In the genomic region with DNA sequence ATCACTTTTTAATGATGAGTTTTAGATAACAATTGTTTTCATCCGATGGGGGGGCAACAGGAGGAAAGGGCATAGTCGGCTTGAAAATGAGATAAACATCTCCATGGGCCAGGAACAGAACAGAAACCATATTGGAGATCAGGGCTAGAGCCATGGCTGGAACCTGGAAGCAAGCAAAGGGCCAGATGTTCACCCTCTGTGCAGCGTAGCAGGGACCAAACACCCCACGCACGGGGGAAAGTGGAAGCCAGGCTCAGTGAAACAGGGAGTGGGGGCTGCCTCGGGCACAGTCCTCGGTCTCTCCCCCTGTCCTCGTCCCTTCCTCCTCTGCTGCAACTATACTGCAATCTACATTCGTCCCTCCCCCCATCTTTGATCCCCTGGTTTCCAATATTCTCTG, we compare ENCODE assay signal across 1 cellular context.
TF ChIP-seq lines count a peak whose summit lies in the region.

No MANE protein-coding gene starts in this region.

TF ChIP-seq in K562, 482 proteins besides CTCF, POLR2A, EP300 and RAD21 (continued from another document and continues in another):
- TF ChIP-seq, protein P1, sequence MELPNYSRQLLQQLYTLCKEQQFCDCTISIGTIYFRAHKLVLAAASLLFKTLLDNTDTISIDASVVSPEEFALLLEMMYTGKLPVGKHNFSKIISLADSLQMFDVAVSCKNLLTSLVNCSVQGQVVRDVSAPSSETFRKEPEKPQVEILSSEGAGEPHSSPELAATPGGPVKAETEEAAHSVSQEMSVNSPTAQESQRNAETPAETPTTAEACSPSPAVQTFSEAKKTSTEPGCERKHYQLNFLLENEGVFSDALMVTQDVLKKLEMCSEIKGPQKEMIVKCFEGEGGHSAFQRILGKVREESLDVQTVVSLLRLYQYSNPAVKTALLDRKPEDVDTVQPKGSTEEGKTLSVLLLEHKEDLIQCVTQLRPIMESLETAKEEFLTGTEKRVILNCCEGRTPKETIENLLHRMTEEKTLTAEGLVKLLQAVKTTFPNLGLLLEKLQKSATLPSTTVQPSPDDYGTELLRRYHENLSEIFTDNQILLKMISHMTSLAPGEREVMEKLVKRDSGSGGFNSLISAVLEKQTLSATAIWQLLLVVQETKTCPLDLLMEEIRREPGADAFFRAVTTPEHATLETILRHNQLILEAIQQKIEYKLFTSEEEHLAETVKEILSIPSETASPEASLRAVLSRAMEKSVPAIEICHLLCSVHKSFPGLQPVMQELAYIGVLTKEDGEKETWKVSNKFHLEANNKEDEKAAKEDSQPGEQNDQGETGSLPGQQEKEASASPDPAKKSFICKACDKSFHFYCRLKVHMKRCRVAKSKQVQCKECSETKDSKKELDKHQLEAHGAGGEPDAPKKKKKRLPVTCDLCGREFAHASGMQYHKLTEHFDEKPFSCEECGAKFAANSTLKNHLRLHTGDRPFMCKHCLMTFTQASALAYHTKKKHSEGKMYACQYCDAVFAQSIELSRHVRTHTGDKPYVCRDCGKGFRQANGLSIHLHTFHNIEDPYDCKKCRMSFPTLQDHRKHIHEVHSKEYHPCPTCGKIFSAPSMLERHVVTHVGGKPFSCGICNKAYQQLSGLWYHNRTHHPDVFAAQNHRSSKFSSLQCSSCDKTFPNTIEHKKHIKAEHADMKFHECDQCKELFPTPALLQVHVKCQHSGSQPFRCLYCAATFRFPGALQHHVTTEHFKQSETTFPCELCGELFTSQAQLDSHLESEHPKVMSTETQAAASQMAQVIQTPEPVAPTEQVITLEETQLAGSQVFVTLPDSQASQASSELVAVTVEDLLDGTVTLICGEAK (IDR thresholded peaks at IDR 0.05) = no peak
- TF ChIP-seq, protein P1 (CRISPR knock-in tag; IDR thresholded peaks at IDR 0.05) = no peak
- TF ChIP-seq, protein P2, sequence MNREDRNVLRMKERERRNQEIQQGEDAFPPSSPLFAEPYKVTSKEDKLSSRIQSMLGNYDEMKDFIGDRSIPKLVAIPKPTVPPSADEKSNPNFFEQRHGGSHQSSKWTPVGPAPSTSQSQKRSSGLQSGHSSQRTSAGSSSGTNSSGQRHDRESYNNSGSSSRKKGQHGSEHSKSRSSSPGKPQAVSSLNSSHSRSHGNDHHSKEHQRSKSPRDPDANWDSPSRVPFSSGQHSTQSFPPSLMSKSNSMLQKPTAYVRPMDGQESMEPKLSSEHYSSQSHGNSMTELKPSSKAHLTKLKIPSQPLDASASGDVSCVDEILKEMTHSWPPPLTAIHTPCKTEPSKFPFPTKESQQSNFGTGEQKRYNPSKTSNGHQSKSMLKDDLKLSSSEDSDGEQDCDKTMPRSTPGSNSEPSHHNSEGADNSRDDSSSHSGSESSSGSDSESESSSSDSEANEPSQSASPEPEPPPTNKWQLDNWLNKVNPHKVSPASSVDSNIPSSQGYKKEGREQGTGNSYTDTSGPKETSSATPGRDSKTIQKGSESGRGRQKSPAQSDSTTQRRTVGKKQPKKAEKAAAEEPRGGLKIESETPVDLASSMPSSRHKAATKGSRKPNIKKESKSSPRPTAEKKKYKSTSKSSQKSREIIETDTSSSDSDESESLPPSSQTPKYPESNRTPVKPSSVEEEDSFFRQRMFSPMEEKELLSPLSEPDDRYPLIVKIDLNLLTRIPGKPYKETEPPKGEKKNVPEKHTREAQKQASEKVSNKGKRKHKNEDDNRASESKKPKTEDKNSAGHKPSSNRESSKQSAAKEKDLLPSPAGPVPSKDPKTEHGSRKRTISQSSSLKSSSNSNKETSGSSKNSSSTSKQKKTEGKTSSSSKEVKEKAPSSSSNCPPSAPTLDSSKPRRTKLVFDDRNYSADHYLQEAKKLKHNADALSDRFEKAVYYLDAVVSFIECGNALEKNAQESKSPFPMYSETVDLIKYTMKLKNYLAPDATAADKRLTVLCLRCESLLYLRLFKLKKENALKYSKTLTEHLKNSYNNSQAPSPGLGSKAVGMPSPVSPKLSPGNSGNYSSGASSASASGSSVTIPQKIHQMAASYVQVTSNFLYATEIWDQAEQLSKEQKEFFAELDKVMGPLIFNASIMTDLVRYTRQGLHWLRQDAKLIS (CRISPR knock-in tag; IDR thresholded peaks at IDR 0.05) = 0 out of 2 replicates have a peak, but pooled peaks have one; percentile 4
- TF ChIP-seq ZNF785 (CRISPR knock-in tag; IDR thresholded peaks at IDR 0.05) (no peak), ELF1 (tag; IDR thresholded peaks at IDR 0.05) (no peak), ZNF436 (CRISPR knock-in tag; IDR thresholded peaks at IDR 0.05) (no peak), CC2D1A (IDR thresholded peaks at IDR 0.05) (no peak), NR4A1 (CRISPR knock-in tag; IDR thresholded peaks at IDR 0.05) (peak; percentile 57; the same call in 1 of the 2 replicates), NR4A1 (tag; IDR thresholded peaks at IDR 0.05) (peak; percentile 98), POU5F1 (IDR thresholded peaks at IDR 0.05; ENCODE audit: borderline replicate concordance, low read depth, low read length, partially characterized antibody) (no peak), SMAD2 (IDR thresholded peaks at IDR 0.05; ENCODE audit: low read depth, low read length) (no peak), NCOA1 (IDR thresholded peaks at IDR 0.05; ENCODE audit: low read depth) (no peak), CHD2 (IDR thresholded peaks at IDR 0.05; ENCODE audit: low read depth, low read length) (no peak), SP2 (IDR thresholded peaks at IDR 0.05; ENCODE audit: extremely low read depth, low read depth, low read length, poor library complexity, severe bottlenecking) (no peak), NUFIP1 (IDR thresholded peaks at IDR 0.05; ENCODE audit: partially characterized antibody) (no peak), L3MBTL2 (IDR thresholded peaks at IDR 0.05) (no peak), FUS (optimal IDR thresholded peaks at IDR 0.05; ENCODE audit: low read depth, low read length) (no peak), TAF9B (IDR thresholded peaks at IDR 0.05; ENCODE audit: partially characterized antibody) (no peak), PYGO2 (tag; IDR thresholded peaks at IDR 0.05) (peak; percentile 92), KLF16 (IDR thresholded peaks at IDR 0.05) (no peak), SUPT5H (IDR thresholded peaks at IDR 0.05) (no peak), EGR1 (conservative IDR thresholded peaks at IDR 0.05) (no peak), SMARCB1 (IDR thresholded peaks at IDR 0.05; ENCODE audit: insufficient read length, low read depth) (no peak), POLR2H (tag; IDR thresholded peaks at IDR 0.05; ENCODE audit: low read depth) (0 out of 2 replicates have a peak, but pooled peaks have one; percentile 3)
- TF ChIP-seq, protein P3, sequence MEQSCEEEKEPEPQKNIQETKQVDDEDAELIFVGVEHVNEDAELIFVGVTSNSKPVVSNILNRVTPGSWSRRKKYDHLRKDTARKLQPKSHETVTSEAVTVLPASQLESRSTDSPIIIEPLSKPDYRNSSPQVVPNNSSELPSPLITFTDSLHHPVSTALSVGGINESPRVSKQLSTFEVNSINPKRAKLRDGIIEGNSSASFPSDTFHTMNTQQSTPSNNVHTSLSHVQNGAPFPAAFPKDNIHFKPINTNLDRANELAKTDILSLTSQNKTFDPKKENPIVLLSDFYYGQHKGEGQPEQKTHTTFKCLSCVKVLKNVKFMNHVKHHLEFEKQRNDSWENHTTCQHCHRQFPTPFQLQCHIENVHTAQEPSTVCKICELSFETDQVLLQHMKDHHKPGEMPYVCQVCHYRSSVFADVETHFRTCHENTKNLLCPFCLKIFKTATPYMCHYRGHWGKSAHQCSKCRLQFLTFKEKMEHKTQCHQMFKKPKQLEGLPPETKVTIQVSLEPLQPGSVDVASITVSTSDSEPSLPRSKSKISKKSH (CRISPR knock-in tag; IDR thresholded peaks at IDR 0.05) = 0 out of 2 replicates have a peak, but pooled peaks have one; percentile 28
- TF ChIP-seq, protein P4, sequence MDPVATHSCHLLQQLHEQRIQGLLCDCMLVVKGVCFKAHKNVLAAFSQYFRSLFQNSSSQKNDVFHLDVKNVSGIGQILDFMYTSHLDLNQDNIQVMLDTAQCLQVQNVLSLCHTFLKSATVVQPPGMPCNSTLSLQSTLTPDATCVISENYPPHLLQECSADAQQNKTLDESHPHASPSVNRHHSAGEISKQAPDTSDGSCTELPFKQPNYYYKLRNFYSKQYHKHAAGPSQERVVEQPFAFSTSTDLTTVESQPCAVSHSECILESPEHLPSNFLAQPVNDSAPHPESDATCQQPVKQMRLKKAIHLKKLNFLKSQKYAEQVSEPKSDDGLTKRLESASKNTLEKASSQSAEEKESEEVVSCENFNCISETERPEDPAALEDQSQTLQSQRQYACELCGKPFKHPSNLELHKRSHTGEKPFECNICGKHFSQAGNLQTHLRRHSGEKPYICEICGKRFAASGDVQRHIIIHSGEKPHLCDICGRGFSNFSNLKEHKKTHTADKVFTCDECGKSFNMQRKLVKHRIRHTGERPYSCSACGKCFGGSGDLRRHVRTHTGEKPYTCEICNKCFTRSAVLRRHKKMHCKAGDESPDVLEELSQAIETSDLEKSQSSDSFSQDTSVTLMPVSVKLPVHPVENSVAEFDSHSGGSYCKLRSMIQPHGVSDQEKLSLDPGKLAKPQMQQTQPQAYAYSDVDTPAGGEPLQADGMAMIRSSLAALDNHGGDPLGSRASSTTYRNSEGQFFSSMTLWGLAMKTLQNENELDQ (CRISPR knock-in tag; IDR thresholded peaks at IDR 0.05; ENCODE audit: borderline replicate concordance) = no peak
- TF ChIP-seq, protein P5, sequence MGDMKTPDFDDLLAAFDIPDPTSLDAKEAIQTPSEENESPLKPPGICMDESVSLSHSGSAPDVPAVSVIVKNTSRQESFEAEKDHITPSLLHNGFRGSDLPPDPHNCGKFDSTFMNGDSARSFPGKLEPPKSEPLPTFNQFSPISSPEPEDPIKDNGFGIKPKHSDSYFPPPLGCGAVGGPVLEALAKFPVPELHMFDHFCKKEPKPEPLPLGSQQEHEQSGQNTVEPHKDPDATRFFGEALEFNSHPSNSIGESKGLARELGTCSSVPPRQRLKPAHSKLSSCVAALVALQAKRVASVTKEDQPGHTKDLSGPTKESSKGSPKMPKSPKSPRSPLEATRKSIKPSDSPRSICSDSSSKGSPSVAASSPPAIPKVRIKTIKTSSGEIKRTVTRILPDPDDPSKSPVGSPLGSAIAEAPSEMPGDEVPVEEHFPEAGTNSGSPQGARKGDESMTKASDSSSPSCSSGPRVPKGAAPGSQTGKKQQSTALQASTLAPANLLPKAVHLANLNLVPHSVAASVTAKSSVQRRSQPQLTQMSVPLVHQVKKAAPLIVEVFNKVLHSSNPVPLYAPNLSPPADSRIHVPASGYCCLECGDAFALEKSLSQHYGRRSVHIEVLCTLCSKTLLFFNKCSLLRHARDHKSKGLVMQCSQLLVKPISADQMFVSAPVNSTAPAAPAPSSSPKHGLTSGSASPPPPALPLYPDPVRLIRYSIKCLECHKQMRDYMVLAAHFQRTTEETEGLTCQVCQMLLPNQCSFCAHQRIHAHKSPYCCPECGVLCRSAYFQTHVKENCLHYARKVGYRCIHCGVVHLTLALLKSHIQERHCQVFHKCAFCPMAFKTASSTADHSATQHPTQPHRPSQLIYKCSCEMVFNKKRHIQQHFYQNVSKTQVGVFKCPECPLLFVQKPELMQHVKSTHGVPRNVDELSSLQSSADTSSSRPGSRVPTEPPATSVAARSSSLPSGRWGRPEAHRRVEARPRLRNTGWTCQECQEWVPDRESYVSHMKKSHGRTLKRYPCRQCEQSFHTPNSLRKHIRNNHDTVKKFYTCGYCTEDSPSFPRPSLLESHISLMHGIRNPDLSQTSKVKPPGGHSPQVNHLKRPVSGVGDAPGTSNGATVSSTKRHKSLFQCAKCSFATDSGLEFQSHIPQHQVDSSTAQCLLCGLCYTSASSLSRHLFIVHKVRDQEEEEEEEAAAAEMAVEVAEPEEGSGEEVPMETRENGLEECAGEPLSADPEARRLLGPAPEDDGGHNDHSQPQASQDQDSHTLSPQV (IDR thresholded peaks at IDR 0.05) = peak; percentile 99
- TF ChIP-seq, protein P6, sequence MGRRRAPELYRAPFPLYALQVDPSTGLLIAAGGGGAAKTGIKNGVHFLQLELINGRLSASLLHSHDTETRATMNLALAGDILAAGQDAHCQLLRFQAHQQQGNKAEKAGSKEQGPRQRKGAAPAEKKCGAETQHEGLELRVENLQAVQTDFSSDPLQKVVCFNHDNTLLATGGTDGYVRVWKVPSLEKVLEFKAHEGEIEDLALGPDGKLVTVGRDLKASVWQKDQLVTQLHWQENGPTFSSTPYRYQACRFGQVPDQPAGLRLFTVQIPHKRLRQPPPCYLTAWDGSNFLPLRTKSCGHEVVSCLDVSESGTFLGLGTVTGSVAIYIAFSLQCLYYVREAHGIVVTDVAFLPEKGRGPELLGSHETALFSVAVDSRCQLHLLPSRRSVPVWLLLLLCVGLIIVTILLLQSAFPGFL (CRISPR knock-in tag; IDR thresholded peaks at IDR 0.05) = no peak
- TF ChIP-seq, protein P7, sequence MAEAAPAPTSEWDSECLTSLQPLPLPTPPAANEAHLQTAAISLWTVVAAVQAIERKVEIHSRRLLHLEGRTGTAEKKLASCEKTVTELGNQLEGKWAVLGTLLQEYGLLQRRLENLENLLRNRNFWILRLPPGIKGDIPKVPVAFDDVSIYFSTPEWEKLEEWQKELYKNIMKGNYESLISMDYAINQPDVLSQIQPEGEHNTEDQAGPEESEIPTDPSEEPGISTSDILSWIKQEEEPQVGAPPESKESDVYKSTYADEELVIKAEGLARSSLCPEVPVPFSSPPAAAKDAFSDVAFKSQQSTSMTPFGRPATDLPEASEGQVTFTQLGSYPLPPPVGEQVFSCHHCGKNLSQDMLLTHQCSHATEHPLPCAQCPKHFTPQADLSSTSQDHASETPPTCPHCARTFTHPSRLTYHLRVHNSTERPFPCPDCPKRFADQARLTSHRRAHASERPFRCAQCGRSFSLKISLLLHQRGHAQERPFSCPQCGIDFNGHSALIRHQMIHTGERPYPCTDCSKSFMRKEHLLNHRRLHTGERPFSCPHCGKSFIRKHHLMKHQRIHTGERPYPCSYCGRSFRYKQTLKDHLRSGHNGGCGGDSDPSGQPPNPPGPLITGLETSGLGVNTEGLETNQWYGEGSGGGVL (CRISPR knock-in tag; IDR thresholded peaks at IDR 0.05) = peak; percentile 86
